Comparison of ENCODE assay signal across 11 cellular contexts in the genomic region with DNA sequence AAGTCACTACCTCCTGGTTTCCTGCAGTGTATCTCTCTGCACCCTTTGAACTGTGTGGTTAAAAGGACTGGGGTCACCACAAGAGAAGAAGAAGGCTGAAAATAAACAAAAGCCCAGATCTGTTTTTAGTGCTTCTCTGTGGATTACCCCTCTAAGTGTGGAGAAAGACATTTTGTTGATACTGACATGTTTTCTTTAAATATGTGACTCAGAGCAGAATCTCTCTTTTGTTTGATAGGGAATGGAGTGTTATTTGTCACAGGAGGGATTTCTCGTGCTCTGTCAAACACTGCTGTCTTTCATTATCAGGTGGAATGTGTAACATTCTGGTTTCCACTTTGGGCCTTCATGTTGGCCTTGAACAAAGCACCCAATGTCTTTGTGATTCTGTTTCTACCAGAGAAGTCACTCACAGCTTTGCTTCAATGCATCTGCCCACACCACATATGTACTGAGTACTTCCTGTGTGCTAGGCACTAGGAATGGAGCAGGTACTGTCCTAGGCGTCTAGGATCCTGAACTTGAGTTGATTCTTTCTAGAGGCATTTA.
DNase-seq lines count a peak whose midpoint lies in the region; ATAC-seq and TF ChIP-seq lines count a peak whose summit lies in the region.
"Had no signal": no experiment of that assay in that cellular context is flagged by ENCODE, and none has a peak within 500 bp of the region (broad histone marks: within the 10 kb centered on the region; RNA-seq: fewer than 3 reads in every experiment).

No MANE protein-coding gene starts in this region.

- no peak overlapping the region for H3K4me3 Mint-ChIP-seq in activated naive CD4-positive, alpha-beta T cell treated with anti-CD3 and anti-CD28 coated beads for 36 hours
- no peak overlapping the region for H3K4me3 Mint-ChIP-seq in activated CD4-positive, alpha-beta memory T cell treated with anti-CD3 and anti-CD28 coated beads, Interleukin-2, amount 10 ng/mL, durations not matched to agents 7 days and 5 days
- no peak overlapping the region for H3K4me3 Mint-ChIP-seq in progenitor cell of endocrine pancreas (ENCODE audit: low read depth)
- H3K4me3 Mint-ChIP-seq: activated CD8-positive, alpha-beta memory T cell treated with anti-CD3 and anti-CD28 coated beads, Interleukin-2, amount 10 ng/mL, durations not matched to agents 7 days and 5 days had no signal

- no peak overlapping the region for H3K4me3 ChIP-seq in coronary artery

- no peaks in the 10 kb centered on the region for H3K9me3 Mint-ChIP-seq in activated naive CD4-positive, alpha-beta T cell treated with anti-CD3 and anti-CD28 coated beads for 36 hours
- H3K9me3 Mint-ChIP-seq in activated CD4-positive, alpha-beta memory T cell treated with anti-CD3 and anti-CD28 coated beads, Interleukin-2, amount 10 ng/mL, durations not matched to agents 7 days and 5 days = peaks cover 5% of the 10 kb centered on the region
- no peaks in the 10 kb centered on the region for H3K9me3 Mint-ChIP-seq in progenitor cell of endocrine pancreas (ENCODE audit: low read depth)

- no peak for TF ChIP-seq CTCF in progenitor cell of endocrine pancreas (IDR thresholded peaks at IDR 0.05; ENCODE audit: unreplicated experiment)
- TF ChIP-seq CTCF in coronary artery (IDR thresholded peaks at IDR 0.05) = no peak

- DNase-seq in activated naive CD4-positive, alpha-beta T cell treated with anti-CD3 and anti-CD28 coated beads for 36 hours = peak; percentile 14
- DNase-seq in activated naive CD4-positive, alpha-beta T cell treated with anti-CD3 and anti-CD28 coated beads, Interleukin-2, amount 50 U/mL, for 16 hours = no peak
- DNase-seq in activated CD4-positive, alpha-beta memory T cell treated with anti-CD3 and anti-CD28 coated beads, Interleukin-2, amount 10 ng/mL, durations not matched to agents 7 days and 5 days = no peak
- DNase-seq in progenitor cell of endocrine pancreas (ENCODE audit: low spot score, unreplicated experiment) (no peak), HPDE6-E6E7 (ENCODE audit: extremely low spot score) (no peak), G401 (ENCODE audit: low spot score) (no peak), coronary artery (ENCODE audit: low spot score) (no peak)
- DNase-seq: activated CD8-positive, alpha-beta memory T cell treated with anti-CD3 and anti-CD28 coated beads, Interleukin-2, amount 10 ng/mL, durations not matched to agents 7 days and 5 days; NCI-H1930; SHP77 had no signal

- in situ Hi-C loops in G401 (cut with HindIII; ENCODE audit: low sequenced_read_pairs) = no loop called here

- POLR2A ChIA-PET in activated CD4-positive, alpha-beta memory T cell treated with anti-CD3 and anti-CD28 coated beads, Interleukin-2, amount 10 ng/mL, durations not matched to agents 7 days and 5 days (lab: Charles Lee) = no interaction called here

- H3K27ac Mint-ChIP-seq in activated naive CD4-positive, alpha-beta T cell treated with anti-CD3 and anti-CD28 coated beads for 36 hours = no peak overlapping the region
- H3K27ac Mint-ChIP-seq in activated CD4-positive, alpha-beta memory T cell treated with anti-CD3 and anti-CD28 coated beads, Interleukin-2, amount 10 ng/mL, durations not matched to agents 7 days and 5 days = peak overlapping the region; percentile 24
- H3K27ac Mint-ChIP-seq in progenitor cell of endocrine pancreas = peak overlapping the region; percentile 47
- H3K27ac Mint-ChIP-seq: activated CD8-positive, alpha-beta memory T cell treated with anti-CD3 and anti-CD28 coated beads, Interleukin-2, amount 10 ng/mL, durations not matched to agents 7 days and 5 days had no signal

- no peaks in the 10 kb centered on the region for H3K27me3 Mint-ChIP-seq in activated naive CD4-positive, alpha-beta T cell treated with anti-CD3 and anti-CD28 coated beads for 36 hours (ENCODE audit: low read depth)
- no peaks in the 10 kb centered on the region for H3K27me3 Mint-ChIP-seq in activated CD4-positive, alpha-beta memory T cell treated with anti-CD3 and anti-CD28 coated beads, Interleukin-2, amount 10 ng/mL, durations not matched to agents 7 days and 5 days
- H3K27me3 Mint-ChIP-seq in progenitor cell of endocrine pancreas = no peaks in the 10 kb centered on the region
- H3K27me3 Mint-ChIP-seq: activated CD8-positive, alpha-beta memory T cell treated with anti-CD3 and anti-CD28 coated beads, Interleukin-2, amount 10 ng/mL, durations not matched to agents 7 days and 5 days had no signal

- peaks cover 6% of the 10 kb centered on the region for H3K4me1 Mint-ChIP-seq in activated naive CD4-positive, alpha-beta T cell treated with anti-CD3 and anti-CD28 coated beads for 36 hours (ENCODE audit: low read depth)
- peaks cover 12% of the 10 kb centered on the region for H3K4me1 Mint-ChIP-seq in activated CD4-positive, alpha-beta memory T cell treated with anti-CD3 and anti-CD28 coated beads, Interleukin-2, amount 10 ng/mL, durations not matched to agents 7 days and 5 days
- peaks cover 7% of the 10 kb centered on the region for H3K4me1 Mint-ChIP-seq in progenitor cell of endocrine pancreas (ENCODE audit: low read depth)

- H3K36me3 Mint-ChIP-seq in activated naive CD4-positive, alpha-beta T cell treated with anti-CD3 and anti-CD28 coated beads for 36 hours (ENCODE audit: low read depth) = peaks cover 14% of the 10 kb centered on the region
- H3K36me3 Mint-ChIP-seq in activated CD4-positive, alpha-beta memory T cell treated with anti-CD3 and anti-CD28 coated beads, Interleukin-2, amount 10 ng/mL, durations not matched to agents 7 days and 5 days (ENCODE audit: low read depth) = peaks cover 45% of the 10 kb centered on the region
- H3K36me3 Mint-ChIP-seq in progenitor cell of endocrine pancreas (ENCODE audit: insufficient read depth) = peaks cover 7% of the 10 kb centered on the region

- CTCF ChIA-PET in activated naive CD4-positive, alpha-beta T cell treated with anti-CD3 and anti-CD28 coated beads for 36 hours (lab: Charles Lee) = no interaction called here
- CTCF ChIA-PET in activated CD4-positive, alpha-beta memory T cell treated with anti-CD3 and anti-CD28 coated beads, Interleukin-2, amount 10 ng/mL, durations not matched to agents 7 days and 5 days (lab: Charles Lee) = no interaction called here

- peak; percentile 68 for ATAC-seq in HG02885 (IDR thresholded peaks at IDR 0.05; ENCODE audit: poor library complexity, unreplicated experiment)
- ATAC-seq: activated CD8-positive, alpha-beta memory T cell treated with anti-CD3 and anti-CD28 coated beads, Interleukin-2, amount 10 ng/mL, durations not matched to agents 7 days and 5 days had no signal

- no peak overlapping the region for H3K27ac ChIP-seq in coronary artery

- intact Hi-C loops in activated naive CD4-positive, alpha-beta T cell treated with anti-CD3 and anti-CD28 coated beads for 36 hours (cut with micrococcal nuclease) = loop anchor here (1.0 kb wide), 1 partner anchor 22 kb away; no protein-coding TSS in a partner anchor
